Comparison of ENCODE assay signal across 8 cellular contexts in genomic region chr20:63573739-63574131, GRCh38. TPM values are rescaled to one million over a fixed set of nuclear protein-coding genes. Genes with fewer than 3 reads are reported as not detected.
A peak's percentile ranks its signal among the peaks of the same experiment; 100 is the strongest.
DNase-seq lines count a peak whose midpoint lies in the region; ATAC-seq and TF ChIP-seq lines count a peak whose summit lies in the region.

No MANE protein-coding gene starts in this region.

- H3K4me3 Mint-ChIP-seq in CD4-positive, CD25-positive, alpha-beta regulatory T cell, result peak overlapping the region; percentile 41 to 85 (median 71)
- H3K4me3 Mint-ChIP-seq in neural progenitor cell, result peak overlapping the region; percentile 83

- H3K4me2 ChIP-seq in OCI-LY1 (ENCODE audit: low read length), result peak overlapping the region; percentile 87
- peak overlapping the region; percentile 99 for H3K4me2 ChIP-seq in neural progenitor cell

- H3K79me2 ChIP-seq in OCI-LY1 (ENCODE audit: insufficient read depth, low read length), result no peaks in the 10 kb centered on the region
- no peaks in the 10 kb centered on the region for H3K79me2 ChIP-seq in neural progenitor cell (ENCODE audit: low read depth)

- H3K27ac Mint-ChIP-seq in CD4-positive, CD25-positive, alpha-beta regulatory T cell, result peak overlapping the region in 2 of 3 donors; percentile 56 to 67
- no peak overlapping the region for H3K27ac Mint-ChIP-seq in neural progenitor cell

- H3K27me3 ChIP-seq in CD4-positive, CD25-positive, alpha-beta regulatory T cell (ENCODE audit: control insufficient read depth, insufficient read depth, low read length), result no peaks in the 10 kb centered on the region
- peaks cover 3% of the 10 kb centered on the region; the same call in 1 of the 2 replicates for H3K27me3 ChIP-seq in OCI-LY1 (ENCODE audit: insufficient read depth, low read length)
- H3K27me3 ChIP-seq in neural progenitor cell, result peaks cover 9% of the 10 kb centered on the region

- H3K9me2 ChIP-seq in OCI-LY1 (ENCODE audit: low read depth, low read length), result no peaks in the 10 kb centered on the region

- no peak for TF ChIP-seq CTCF in OCI-LY1 (IDR thresholded peaks at IDR 0.05; ENCODE audit: low read length)
- no peak for TF ChIP-seq CTCF in epithelial cell of esophagus (IDR thresholded peaks at IDR 0.05; ENCODE audit: insufficient read depth, low read depth, low read length, missing control alignments)
- TF ChIP-seq CTCF in neural progenitor cell (IDR thresholded peaks at IDR 0.05), result no peak

- H3K27ac ChIP-seq in CD4-positive, CD25-positive, alpha-beta regulatory T cell (ENCODE audit: insufficient read depth, low read length, poor library complexity, severe bottlenecking), result peak overlapping the region; percentile 55
- H3K27ac ChIP-seq in OCI-LY1 (ENCODE audit: low read depth, low read length, poor library complexity, severe bottlenecking), result no peak overlapping the region
- H3K27ac ChIP-seq in neural progenitor cell, result no peak overlapping the region

- H2AFZ ChIP-seq in OCI-LY1 (ENCODE audit: low read length), result no peak overlapping the region
- no peak overlapping the region for H2AFZ ChIP-seq in neural progenitor cell (replicated peaks)

- H3K9ac ChIP-seq in OCI-LY1 (ENCODE audit: low read length) (peak overlapping the region; percentile 63), neural progenitor cell (peak overlapping the region; percentile 68)

- peaks cover 0 to 11% (median 5%) of the 10 kb centered on the region in 4 donors for H3K4me1 Mint-ChIP-seq in CD4-positive, CD25-positive, alpha-beta regulatory T cell
- H3K4me1 Mint-ChIP-seq in neural progenitor cell, result peaks cover 6% of the 10 kb centered on the region

- no peaks in the 10 kb centered on the region for H4K20me1 ChIP-seq in OCI-LY1 (ENCODE audit: insufficient read depth, low read length)
- no peaks in the 10 kb centered on the region for H4K20me1 ChIP-seq in neural progenitor cell (ENCODE audit: low read depth)

- H3F3A ChIP-seq in OCI-LY1 (ENCODE audit: insufficient read depth, low read length) (no peaks in the 10 kb centered on the region), neural progenitor cell (ENCODE audit: low read depth) (peaks cover 7% of the 10 kb centered on the region)

- H3K9me3 Mint-ChIP-seq in CD4-positive, CD25-positive, alpha-beta regulatory T cell, result peaks cover 0 to 2% (median 0%) of the 10 kb centered on the region in 7 donors
- H3K9me3 Mint-ChIP-seq in neural progenitor cell, result no peaks in the 10 kb centered on the region

- no peaks in the 10 kb centered on the region for H3K9me3 ChIP-seq in CD4-positive, CD25-positive, alpha-beta regulatory T cell (ENCODE audit: control insufficient read depth in 2 of 2, low read length in 2 of 2)
- no peaks in the 10 kb centered on the region for H3K9me3 ChIP-seq in OCI-LY1 (ENCODE audit: low read length)
- no peaks in the 10 kb centered on the region for H3K9me3 ChIP-seq in neural progenitor cell (ENCODE audit: low read depth)

- H3K36me3 Mint-ChIP-seq in CD4-positive, CD25-positive, alpha-beta regulatory T cell, result no peaks in the 10 kb centered on the region
- no peaks in the 10 kb centered on the region for H3K36me3 Mint-ChIP-seq in neural progenitor cell

- no peak for DNase-seq in CD4-positive, CD25-positive, alpha-beta regulatory T cell
- DNase-seq in epithelial cell of esophagus (ENCODE audit: low read depth), result no peak
- no peak for DNase-seq in neural progenitor cell (ENCODE audit: low spot score)
- DNase-seq in GOT3 (lab: John Stamatoyannopoulos, UW), result no peak
- DNase-seq in cerebellar cortex (ENCODE audit: low spot score), result no peak
- DNase-seq in UCSD-AML1 (lab: John Stamatoyannopoulos, UW; ENCODE audit: unreplicated experiment), result no peak
- DNase-seq in RPMI8226, result no peak

- peaks cover 36% of the 10 kb centered on the region for H3K4me1 ChIP-seq in CD4-positive, CD25-positive, alpha-beta regulatory T cell (ENCODE audit: control insufficient read depth, insufficient read depth, low read length, poor library complexity, severe bottlenecking)
- H3K4me1 ChIP-seq in OCI-LY1 (ENCODE audit: insufficient read depth, low read length, severe bottlenecking), result peaks cover 11% of the 10 kb centered on the region
- no peaks in the 10 kb centered on the region for H3K4me1 ChIP-seq in neural progenitor cell

- H3K4me3 ChIP-seq in CD4-positive, CD25-positive, alpha-beta regulatory T cell (ENCODE audit: low read depth, low read length), result peak overlapping the region; percentile 62
- H3K4me3 ChIP-seq in OCI-LY1 (ENCODE audit: low read depth, low read length, poor library complexity, severe bottlenecking) (peak overlapping the region; percentile 67), epithelial cell of esophagus (ENCODE audit: low read length) (peak overlapping the region; percentile 81), neural progenitor cell (peak overlapping the region; percentile 73)

- no peaks in the 10 kb centered on the region for H3K27me3 Mint-ChIP-seq in CD4-positive, CD25-positive, alpha-beta regulatory T cell
- H3K27me3 Mint-ChIP-seq in neural progenitor cell (ENCODE audit: insufficient read depth, low read depth), result peaks cover 10% of the 10 kb centered on the region

- no peaks in the 10 kb centered on the region for H3K36me3 ChIP-seq in CD4-positive, CD25-positive, alpha-beta regulatory T cell (ENCODE audit: control insufficient read depth, insufficient read depth, low read length)
- no peaks in the 10 kb centered on the region for H3K36me3 ChIP-seq in OCI-LY1 (ENCODE audit: insufficient read depth, low read length)
- no peaks in the 10 kb centered on the region for H3K36me3 ChIP-seq in neural progenitor cell

- ATAC-seq in CD4-positive, CD25-positive, alpha-beta regulatory T cell (ENCODE audit: low read depth in 2 of 2), result peak in 1 of 2 donors; percentile 6

RNA-seq across cellular contexts. Expression of gene HELZ2, which starts 0.3 kb away (rescaled TPM):
- 124 TPM for total RNA-seq in CD4-positive, CD25-positive, alpha-beta regulatory T cell
- polyA plus RNA-seq in CD4-positive, CD25-positive, alpha-beta regulatory T cell, result 1 to 10 TPM; 5.8 to 8.9 (median 7.1) TPM
- total RNA-seq in neural progenitor cell (ENCODE audit: low replicate concordance), result 2.9 and 17.7 TPM in 2 replicates

RNA-seq across cellular contexts. Expression of gene FNDC11, which starts 19.8 kb away (rescaled TPM):
- total RNA-seq in CD4-positive, CD25-positive, alpha-beta regulatory T cell, result 1.5 TPM
- under 1 TPM; 0.07 to 0.94 (median 0.18) TPM for polyA plus RNA-seq in CD4-positive, CD25-positive, alpha-beta regulatory T cell
- total RNA-seq in neural progenitor cell (ENCODE audit: low replicate concordance), result 0.39 and 9.0 TPM in 2 replicates

RNA-seq across cellular contexts. Expression of gene SRMS, which starts 26.2 kb away (rescaled TPM):
- total RNA-seq in CD4-positive, CD25-positive, alpha-beta regulatory T cell, result not detected
- not detected for polyA plus RNA-seq in CD4-positive, CD25-positive, alpha-beta regulatory T cell
- total RNA-seq in neural progenitor cell (ENCODE audit: low replicate concordance), result not detected in 2 replicates

RNA-seq across cellular contexts. Expression of gene PTK6, which starts 36.6 kb away (rescaled TPM):
- total RNA-seq in CD4-positive, CD25-positive, alpha-beta regulatory T cell, result 0.20 TPM
- under 1 TPM in 3 of 4 donors, not detected in 1; 0.15 to 0.21 (median 0.19) TPM for polyA plus RNA-seq in CD4-positive, CD25-positive, alpha-beta regulatory T cell
- total RNA-seq in neural progenitor cell (ENCODE audit: low replicate concordance), result not detected in 2 replicates

RNA-seq across cellular contexts. Expression of gene GMEB2, which starts 53.2 kb away (rescaled TPM):
- total RNA-seq in CD4-positive, CD25-positive, alpha-beta regulatory T cell, result 21.9 TPM
- 10 to 100 TPM in 2 of 4 donors, 1 to 10 TPM in 2; 8.3 to 10.5 (median 9.4) TPM for polyA plus RNA-seq in CD4-positive, CD25-positive, alpha-beta regulatory T cell
- total RNA-seq in neural progenitor cell (ENCODE audit: low replicate concordance), result 8.0 and 18.6 TPM in 2 replicates
